ENCODE assay signal across 26 cellular contexts in genomic region chr3:9076985-9077384, GRCh38.
A peak's percentile ranks its signal among the peaks of the same experiment; 100 is the strongest.
DNase-seq lines count a peak whose midpoint lies in the region; ATAC-seq, FAIRE-seq and TF ChIP-seq lines count a peak whose summit lies in the region.
"Had no signal": no experiment of that assay in that cellular context is flagged by ENCODE, and none has a peak within 500 bp of the region (broad histone marks: within the 10 kb centered on the region; RNA-seq: fewer than 3 reads in every experiment).

No MANE protein-coding gene starts in this region.

- DNase-seq in GM23338 (ENCODE audit: low spot score) (no peak), K562 (ENCODE audit: extremely low read depth in 1 of 4, low spot score in 3 of 4) (peak in 2 of 4 experiments; percentile 29 to 31), kidney glomerular epithelial cell (lab: John Stamatoyannopoulos, UW) (peak; percentile 36), progenitor cell of endocrine pancreas (ENCODE audit: low spot score, unreplicated experiment) (no peak), GM19240 (ENCODE audit: insufficient read length, low spot score) (no peak), prostate gland (ENCODE audit: low spot score) (no peak), NCI-H1694 (lab: John Stamatoyannopoulos, UW) (no peak)
- DNase-seq: AML-193; CD4-positive, alpha-beta T cell; GM23248; HFFc6; Karpas-422; NCI-H1092 treated with DMSO at 0.1 percent for 48 hours; NCI-H1436; NCI-H187 treated with DMSO at 0.1 percent for 48 hours; NCI-H2107; NCI-H446; NCI-H526; NCI-H82; Right ventricle myocardium superior; RPMI8226 had no signal

- H3K36me3 ChIP-seq in GM23338 (ENCODE audit: insufficient read depth) (no peaks in the 10 kb centered on the region), K562 (ENCODE audit: control insufficient read depth, insufficient read depth, low read length) (no peaks in the 10 kb centered on the region), prostate gland (no peaks in the 10 kb centered on the region)
- H3K36me3 ChIP-seq: HAP-1, SJSA1 had no signal

- CTCF ChIA-PET in K562 (lab: Yijun Ruan, JAX; ENCODE audit: low intra/inter-chr PET ratio): no interaction called here

- 4% methylated on average over 6 of the region's 6 CpGs for WGBS in K562 (ENCODE audit: insufficient coverage, low coverage, missing lambda C conversion rate)
- 90% methylated on average over 6 of the region's 6 CpGs for WGBS in prostate gland

- H3K79me2 ChIP-seq in GM23338 (replicated peaks; ENCODE audit: insufficient read depth) (no peaks in the 10 kb centered on the region), K562 (ENCODE audit: control insufficient read depth, insufficient read depth, low read length) (no peaks in the 10 kb centered on the region)

- no peak for TF ChIP-seq RAD21 in K562 (CRISPR knock-in tag; conservative IDR thresholded peaks at IDR 0.05 in 1 of 2, IDR thresholded peaks at IDR 0.05 in 1 of 2)

- peaks cover 27% of the 10 kb centered on the region; the same call in 2 of the 3 replicates for H3K36me3 Mint-ChIP-seq in GM23338 (ENCODE audit: low read depth)
- peaks cover 8% of the 10 kb centered on the region for H3K36me3 Mint-ChIP-seq in progenitor cell of endocrine pancreas (ENCODE audit: insufficient read depth)

- H2AFZ ChIP-seq in GM23338: no peak overlapping the region
- no peak overlapping the region for H2AFZ ChIP-seq in K562 (ENCODE audit: low read depth, low read length)
- H2AFZ ChIP-seq: GM23248 had no signal

- POLR2A ChIA-PET in K562 (lab: Yijun Ruan, JAX): no interaction called here

- ATAC-seq in GM23338 (peak; percentile 49), K562 (peak; percentile 61)

- intact Hi-C loops in K562 (cut with micrococcal nuclease): no loop called here
- intact Hi-C loops in prostate gland (cut with DNase I): no loop called here

- H3K9me3 ChIP-seq in K562 (replicated peaks; ENCODE audit: control insufficient read depth, insufficient read depth, low read depth, low read length): no peaks in the 10 kb centered on the region
- no peaks in the 10 kb centered on the region for H3K9me3 ChIP-seq in prostate gland
- H3K9me3 ChIP-seq: BLaER1 treated with 17β-estradiol and CSF1 and Interleukin-3, amounts not matched to agents 10 nM and 100 nM; HAP-1; SJSA1 had no signal

- H3K4me1 ChIP-seq in GM23338 (ENCODE audit: insufficient read depth) (peaks cover 22% of the 10 kb centered on the region), K562 (replicated peaks in 1 of 2; ENCODE audit: control insufficient read depth in 2 of 2, insufficient read depth in 2 of 2, low read length in 2 of 2) (no peaks in the 10 kb centered on the region; a peak in 1 of 5 replicates), prostate gland (replicated peaks) (no peaks in the 10 kb centered on the region)
- H3K4me1 ChIP-seq: HAP-1, SJSA1 had no signal

- H3K27me3 Mint-ChIP-seq in GM23338 (ENCODE audit: insufficient read depth, low read depth, poor library complexity) (peaks cover 12% of the 10 kb centered on the region), progenitor cell of endocrine pancreas (no peaks in the 10 kb centered on the region)
- H3K27me3 Mint-ChIP-seq: CD4-positive, alpha-beta T cell had no signal

- H3K9me2 ChIP-seq in GM23338 (ENCODE audit: insufficient read depth): peaks cover 11% of the 10 kb centered on the region

- H3K27ac ChIP-seq in GM23338 (ENCODE audit: low read depth) (no peak overlapping the region), K562 (ENCODE audit: extremely low read depth, low read depth, low read length) (no peak overlapping the region), prostate gland (no peak overlapping the region)
- H3K27ac ChIP-seq: BLaER1 treated with 17β-estradiol and CSF1 and Interleukin-3, amounts not matched to agents 10 nM and 100 nM; GM23248; HL-60; SJSA1 had no signal

- H3K4me3 ChIP-seq in GM23338 (no peak overlapping the region), K562 (no peak overlapping the region), prostate gland (no peak overlapping the region)
- H3K4me3 ChIP-seq: BLaER1 treated with 17β-estradiol and CSF1 and Interleukin-3, amounts not matched to agents 10 nM and 100 nM; GM23248; HAP-1; SJSA1 had no signal

- no peak for TF ChIP-seq CTCF in GM23338 (conservative IDR thresholded peaks at IDR 0.05; ENCODE audit: low read depth in 2 of 2)
- no peak for TF ChIP-seq CTCF in K562 (IDR thresholded peaks at IDR 0.05 in 2 of 3, conservative IDR thresholded peaks at IDR 0.05 in 1 of 3; ENCODE audit: insufficient read depth in 2 of 3, low read depth in 1 of 3, low read length in 3 of 3)
- no peak for TF ChIP-seq CTCF in progenitor cell of endocrine pancreas (IDR thresholded peaks at IDR 0.05; ENCODE audit: unreplicated experiment)
- no peak for TF ChIP-seq CTCF in prostate gland (IDR thresholded peaks at IDR 0.05)

- H4K20me1 ChIP-seq in GM23338 (replicated peaks; ENCODE audit: insufficient read depth): no peaks in the 10 kb centered on the region
- no peaks in the 10 kb centered on the region; the same call in 1 of the 2 replicates for H4K20me1 ChIP-seq in K562 (replicated peaks; ENCODE audit: control insufficient read depth, insufficient read depth, low read length)

- BruUV-seq in K562 (replicated peaks; lab: Mats Ljungman, UMichigan): no TSS peak

- FAIRE-seq in K562 (lab: Jason Lieb, UNC): no peak
- FAIRE-seq: D721Med had no signal

- H3K27ac Mint-ChIP-seq in GM23338 (no peak overlapping the region), progenitor cell of endocrine pancreas (peak overlapping the region; percentile 62)
- H3K27ac Mint-ChIP-seq: CD4-positive, alpha-beta T cell; HFFc6 had no signal

- H3K9me1 ChIP-seq in K562 (ENCODE audit: control insufficient read depth, insufficient read depth, low read length): no peaks in the 10 kb centered on the region

- TF ChIP-seq POLR2A in K562 (conservative IDR thresholded peaks at IDR 0.05) (no peak), prostate gland (IDR thresholded peaks at IDR 0.05) (no peak)

- H3F3A ChIP-seq in GM23338 (replicated peaks; ENCODE audit: low read depth): no peaks in the 10 kb centered on the region

- no peak overlapping the region for H3K4me3 Mint-ChIP-seq in GM23338
- no peak overlapping the region for H3K4me3 Mint-ChIP-seq in progenitor cell of endocrine pancreas (ENCODE audit: low read depth)
- H3K4me3 Mint-ChIP-seq: CD4-positive, alpha-beta T cell; HFFc6 had no signal

- peaks cover 29% of the 10 kb centered on the region for H3K4me1 Mint-ChIP-seq in GM23338
- H3K4me1 Mint-ChIP-seq in progenitor cell of endocrine pancreas (ENCODE audit: low read depth): peaks cover 18% of the 10 kb centered on the region

- no peak overlapping the region for H3K9ac ChIP-seq in K562 (ENCODE audit: insufficient read depth in 1 of 2, low read depth in 2 of 2, low read length in 2 of 2)
- H3K9ac ChIP-seq: BLaER1 treated with 17β-estradiol and CSF1 and Interleukin-3, amounts not matched to agents 10 nM and 100 nM; GM23248 had no signal

- peaks cover 24% of the 10 kb centered on the region for H3K9me3 Mint-ChIP-seq in GM23338
- peaks cover 9% of the 10 kb centered on the region for H3K9me3 Mint-ChIP-seq in progenitor cell of endocrine pancreas (ENCODE audit: low read depth)
- H3K9me3 Mint-ChIP-seq: CD4-positive, alpha-beta T cell; HFFc6 had no signal

- no peak for TF ChIP-seq EP300 in K562 (IDR thresholded peaks at IDR 0.05; ENCODE audit: low read length)

- H3K27me3 ChIP-seq in GM23338 (ENCODE audit: insufficient read depth): no peaks in the 10 kb centered on the region
- peaks cover 2 to 35% of the 10 kb centered on the region in 2 experiments; a peak in 4 of 5 replicates for H3K27me3 ChIP-seq in K562 (ENCODE audit: control insufficient read depth in 2 of 2, insufficient read depth in 2 of 2, low read length in 2 of 2)
- no peaks in the 10 kb centered on the region for H3K27me3 ChIP-seq in prostate gland (replicated peaks; ENCODE audit: insufficient read depth)
- H3K27me3 ChIP-seq: BLaER1 treated with 17β-estradiol and CSF1 and Interleukin-3, amounts not matched to agents 10 nM and 100 nM; SJSA1 had no signal

- H3K4me2 ChIP-seq in GM23338 (no peak overlapping the region), K562 (ENCODE audit: insufficient read depth, low read length) (no peak overlapping the region)
- H3K4me2 ChIP-seq: BLaER1 treated with 17β-estradiol and CSF1 and Interleukin-3, amounts not matched to agents 10 nM and 100 nM had no signal

- in situ Hi-C loops in K562 (cut with MboI): no loop called here

TF ChIP-seq in GM23338, 12 proteins besides CTCF, POLR2A, EP300 and RAD21 (continues in another document):
- TF ChIP-seq STAT1 (IDR thresholded peaks at IDR 0.05; ENCODE audit: unreplicated experiment): no peak
- TF ChIP-seq, protein P1, sequence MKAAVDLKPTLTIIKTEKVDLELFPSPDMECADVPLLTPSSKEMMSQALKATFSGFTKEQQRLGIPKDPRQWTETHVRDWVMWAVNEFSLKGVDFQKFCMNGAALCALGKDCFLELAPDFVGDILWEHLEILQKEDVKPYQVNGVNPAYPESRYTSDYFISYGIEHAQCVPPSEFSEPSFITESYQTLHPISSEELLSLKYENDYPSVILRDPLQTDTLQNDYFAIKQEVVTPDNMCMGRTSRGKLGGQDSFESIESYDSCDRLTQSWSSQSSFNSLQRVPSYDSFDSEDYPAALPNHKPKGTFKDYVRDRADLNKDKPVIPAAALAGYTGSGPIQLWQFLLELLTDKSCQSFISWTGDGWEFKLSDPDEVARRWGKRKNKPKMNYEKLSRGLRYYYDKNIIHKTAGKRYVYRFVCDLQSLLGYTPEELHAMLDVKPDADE (IDR thresholded peaks at IDR 0.05): no peak
- no peak for TF ChIP-seq CREB1 (CRISPR knock-in tag; IDR thresholded peaks at IDR 0.05; ENCODE audit: low read depth)
- TF ChIP-seq ZNF114 (CRISPR knock-in tag; IDR thresholded peaks at IDR 0.05): no peak
- no peak for TF ChIP-seq NANOG (IDR thresholded peaks at IDR 0.05; ENCODE audit: borderline replicate concordance)
- TF ChIP-seq ZNF331 (CRISPR knock-in tag; IDR thresholded peaks at IDR 0.05; ENCODE audit: low read depth): no peak

TF ChIP-seq in K562, 482 proteins besides CTCF, POLR2A, EP300 and RAD21 (continues in another document):
- TF ChIP-seq SREBF1 (IDR thresholded peaks at IDR 0.05; ENCODE audit: borderline replicate concordance, low read depth, low read length) (no peak), NFYB (IDR thresholded peaks at IDR 0.05; ENCODE audit: extremely low read depth, insufficient read length) (no peak)
- TF ChIP-seq, protein P2, sequence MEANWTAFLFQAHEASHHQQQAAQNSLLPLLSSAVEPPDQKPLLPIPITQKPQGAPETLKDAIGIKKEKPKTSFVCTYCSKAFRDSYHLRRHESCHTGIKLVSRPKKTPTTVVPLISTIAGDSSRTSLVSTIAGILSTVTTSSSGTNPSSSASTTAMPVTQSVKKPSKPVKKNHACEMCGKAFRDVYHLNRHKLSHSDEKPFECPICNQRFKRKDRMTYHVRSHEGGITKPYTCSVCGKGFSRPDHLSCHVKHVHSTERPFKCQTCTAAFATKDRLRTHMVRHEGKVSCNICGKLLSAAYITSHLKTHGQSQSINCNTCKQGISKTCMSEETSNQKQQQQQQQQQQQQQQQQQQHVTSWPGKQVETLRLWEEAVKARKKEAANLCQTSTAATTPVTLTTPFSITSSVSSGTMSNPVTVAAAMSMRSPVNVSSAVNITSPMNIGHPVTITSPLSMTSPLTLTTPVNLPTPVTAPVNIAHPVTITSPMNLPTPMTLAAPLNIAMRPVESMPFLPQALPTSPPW (CRISPR knock-in tag; IDR thresholded peaks at IDR 0.05): peak; percentile 62
